Comparison of ENCODE assay signal across 8 cellular contexts in the genomic region with DNA sequence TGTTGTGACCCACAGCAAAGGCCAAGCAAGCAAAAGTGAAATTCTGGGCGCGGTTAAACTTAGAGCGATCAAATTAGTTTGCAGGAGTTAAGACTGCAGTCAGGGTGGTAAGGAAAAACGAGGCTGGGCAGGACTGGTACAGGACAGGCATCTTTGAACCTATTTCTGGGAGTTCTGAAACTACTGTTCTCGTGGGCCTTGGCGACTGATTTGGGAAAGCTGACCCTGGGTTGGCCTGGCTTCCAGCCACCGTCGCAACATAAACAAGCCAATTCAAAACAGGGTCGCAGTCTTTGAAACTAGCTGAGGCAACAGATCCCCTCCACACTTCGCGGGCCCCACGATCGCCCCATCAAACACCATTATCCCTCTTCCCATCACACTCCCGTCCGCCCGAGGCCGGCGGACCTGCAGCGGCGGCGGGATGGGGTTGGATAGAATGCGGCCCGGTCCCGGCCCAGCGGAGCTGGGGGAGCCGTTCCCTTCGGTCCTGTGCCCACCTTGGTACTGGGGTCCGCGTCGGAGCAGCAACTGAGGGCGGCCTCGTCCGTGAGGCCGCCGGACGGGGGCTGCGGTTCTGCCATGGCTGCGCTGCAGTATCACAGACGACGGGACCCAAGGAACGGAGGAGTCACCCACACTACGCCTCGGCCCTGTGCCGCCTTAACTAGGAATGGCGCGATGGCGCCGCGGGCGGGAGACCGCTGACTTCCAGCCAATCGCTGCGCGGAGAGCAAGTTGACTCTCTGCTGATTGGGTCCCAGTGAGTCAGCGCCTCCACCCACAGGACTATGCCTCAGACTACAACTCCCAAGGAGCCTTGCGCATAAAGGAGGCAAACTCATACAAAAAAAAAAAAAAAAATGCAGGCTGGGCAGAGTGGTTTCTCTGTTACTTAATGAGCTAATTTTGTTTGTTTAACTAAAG. TPM values are rescaled to one million over a fixed set of nuclear protein-coding genes. Genes with fewer than 3 reads are reported as not detected.
DNase-seq lines count a peak whose midpoint lies in the region; ATAC-seq and TF ChIP-seq lines count a peak whose summit lies in the region.

A gene (minus strand): TSS at position 675 of the 927 bp plus-strand sequence. CDS start 91 bp downstream, at position 584.

- peaks cover 22% of the 10 kb centered on the region for H3K4me1 Mint-ChIP-seq in dendritic cell treated with granulocyte-macrophage colony-stimulating factor and Interleukin-4, amounts not matched to agents 40 ng/mL and 50 ng/mL, for 4 days (ENCODE audit: low read depth)

- no peak for TF ChIP-seq CTCF in C4-2B (conservative IDR thresholded peaks at IDR 0.05)

- peak within 1 kb of the TSS; percentile 92 for H3K4me3 Mint-ChIP-seq in dendritic cell treated with granulocyte-macrophage colony-stimulating factor and Interleukin-4, amounts not matched to agents 40 ng/mL and 50 ng/mL, for 4 days

- ATAC-seq in GM19395 (IDR thresholded peaks at IDR 0.05; ENCODE audit: unreplicated experiment): peak; percentile 100
- ATAC-seq in HG03565 (IDR thresholded peaks at IDR 0.05; ENCODE audit: unreplicated experiment): peak; percentile 99
- ATAC-seq in left lobe of liver: peak; percentile 99

- peak within 1 kb of the TSS; percentile 81 for H3K27ac ChIP-seq in C4-2B

- DNase-seq in NCI-H774 (lab: John Stamatoyannopoulos, UW): peak; percentile 96
- DNase-seq in activated CD4-positive, alpha-beta T cell treated with anti-CD3 and anti-CD28 coated beads, Interleukin-2, amount 50 U/mL, for 4 hours: peak; percentile 95 to 96
- peak; percentile 99 for DNase-seq in left lobe of liver (ENCODE audit: low spot score)
- DNase-seq in stimulated activated CD4-positive, alpha-beta T cell treated with anti-CD3 and anti-CD28 coated beads, Interleukin-2, amount 100 ng/mL, for 4 hours (ENCODE audit: low read depth): peak; percentile 95

- H3K36me3 Mint-ChIP-seq in dendritic cell treated with granulocyte-macrophage colony-stimulating factor and Interleukin-4, amounts not matched to agents 40 ng/mL and 50 ng/mL, for 4 days (ENCODE audit: low read depth): peaks cover 29% of the 10 kb centered on the region

- peaks cover 10% of the 10 kb centered on the region for H3K27me3 Mint-ChIP-seq in dendritic cell treated with granulocyte-macrophage colony-stimulating factor and Interleukin-4, amounts not matched to agents 40 ng/mL and 50 ng/mL, for 4 days

- intact Hi-C loops in dendritic cell treated with granulocyte-macrophage colony-stimulating factor and Interleukin-4, amounts not matched to agents 40 ng/mL and 50 ng/mL, for 4 days (cut with micrococcal nuclease): loop anchor here (10.0 kb wide), 1 partner anchor 58 kb away; no protein-coding TSS in a partner anchor

- H3K27ac Mint-ChIP-seq in dendritic cell treated with granulocyte-macrophage colony-stimulating factor and Interleukin-4, amounts not matched to agents 40 ng/mL and 50 ng/mL, for 4 days: peak within 1 kb of the TSS; percentile 92

- H3K9me3 Mint-ChIP-seq in dendritic cell treated with granulocyte-macrophage colony-stimulating factor and Interleukin-4, amounts not matched to agents 40 ng/mL and 50 ng/mL, for 4 days: peaks cover 20% of the 10 kb centered on the region

RNA-seq across cellular contexts. Expression of the gene that starts here (rescaled TPM):
- 36.7 TPM for total RNA-seq in left lobe of liver

Comparison
In these comparisons a context has a peak if more than half of its experiments do, and no peak if none do; other contexts are left out.
1. Peak in every context shown above with its lines: DNase-seq, ATAC-seq and H3K27ac ChIP-seq.